Comparison of ENCODE assay signal across 1 cellular context in genomic region chr4:123411976-123412589, GRCh38.
TF ChIP-seq lines count a peak whose summit lies in the region.

No MANE protein-coding gene starts in this region.

TF ChIP-seq in HepG2, 621 proteins besides CTCF, POLR2A, EP300 and RAD21 (continued from another document):
- peak; percentile 64 for TF ChIP-seq PAXIP1 (CRISPR knock-in tag; conservative IDR thresholded peaks at IDR 0.05)
- no peak for TF ChIP-seq THAP11 (CRISPR knock-in tag; IDR thresholded peaks at IDR 0.05)
- 0 out of 2 replicates have a peak, but pooled peaks have one; percentile 38 for TF ChIP-seq BCL6 (CRISPR knock-in tag; IDR thresholded peaks at IDR 0.05)
- no peak for TF ChIP-seq SOX13 (IDR thresholded peaks at IDR 0.05)
- peak in 1 of 2 experiments; percentile 75; a peak in 2 of 4 replicates for TF ChIP-seq SOX13 (CRISPR knock-in tag; conservative IDR thresholded peaks at IDR 0.05 in 1 of 2, IDR thresholded peaks at IDR 0.05 in 1 of 2)
- no peak for TF ChIP-seq SATB2 (CRISPR knock-in tag; IDR thresholded peaks at IDR 0.05)
- peak; percentile 75 for TF ChIP-seq DRAP1 (CRISPR knock-in tag; IDR thresholded peaks at IDR 0.05)
- TF ChIP-seq GATAD2A (CRISPR knock-in tag; IDR thresholded peaks at IDR 0.05): peak; percentile 44
- TF ChIP-seq ZBTB7B (CRISPR knock-in tag; IDR thresholded peaks at IDR 0.05): no peak
- TF ChIP-seq FOXA3 (CRISPR knock-in tag; IDR thresholded peaks at IDR 0.05): peak; percentile 52
- TF ChIP-seq FOXP4 (CRISPR knock-in tag; IDR thresholded peaks at IDR 0.05): peak; percentile 35; the same call in 1 of the 2 replicates
- TF ChIP-seq MTF1 (CRISPR knock-in tag; IDR thresholded peaks at IDR 0.05): no peak
- no peak for TF ChIP-seq ZNF136 (CRISPR knock-in tag; IDR thresholded peaks at IDR 0.05; ENCODE audit: low read depth)
- peak; percentile 82; the same call in 1 of the 2 replicates for TF ChIP-seq ZNF652 (CRISPR knock-in tag; IDR thresholded peaks at IDR 0.05; ENCODE audit: borderline replicate concordance, low read depth)
- no peak for TF ChIP-seq AHDC1 (CRISPR knock-in tag; IDR thresholded peaks at IDR 0.05; ENCODE audit: borderline replicate concordance)
- TF ChIP-seq TCF7 (IDR thresholded peaks at IDR 0.05; ENCODE audit: low read depth): 0 out of 2 replicates have a peak, but pooled peaks have one; percentile 36
- no peak for TF ChIP-seq ZNF264 (CRISPR knock-in tag; IDR thresholded peaks at IDR 0.05)
- peak; percentile 44; the same call in 1 of the 2 replicates for TF ChIP-seq HMG20A (CRISPR knock-in tag; IDR thresholded peaks at IDR 0.05; ENCODE audit: borderline replicate concordance)
- TF ChIP-seq ZNF224 (CRISPR knock-in tag; IDR thresholded peaks at IDR 0.05): no peak
- peak; percentile 34; the same call in 1 of the 2 replicates for TF ChIP-seq ARID5B (CRISPR knock-in tag; IDR thresholded peaks at IDR 0.05)
- TF ChIP-seq TFAP4 (IDR thresholded peaks at IDR 0.05; ENCODE audit: borderline replicate concordance, low read depth): no peak
- no peak for TF ChIP-seq PBX3 (CRISPR knock-in tag; IDR thresholded peaks at IDR 0.05; ENCODE audit: borderline replicate concordance)
- peak; percentile 35; the same call in 1 of the 2 replicates for TF ChIP-seq SIX1 (CRISPR knock-in tag; IDR thresholded peaks at IDR 0.05; ENCODE audit: borderline replicate concordance)
- 0 out of 2 replicates have a peak, but pooled peaks have one; percentile 34 for TF ChIP-seq ZFP36L1 (CRISPR knock-in tag; IDR thresholded peaks at IDR 0.05)
- no peak for TF ChIP-seq ZNF761 (CRISPR knock-in tag; conservative IDR thresholded peaks at IDR 0.05)
- peak; percentile 81; the same call in 1 of the 2 replicates for TF ChIP-seq SOX5 (CRISPR knock-in tag; IDR thresholded peaks at IDR 0.05; ENCODE audit: borderline replicate concordance)
- no peak for TF ChIP-seq ZNF691 (CRISPR knock-in tag; IDR thresholded peaks at IDR 0.05; ENCODE audit: borderline replicate concordance, low read depth)
